Comparison of ENCODE assay signal across 14 cellular contexts in the genomic region with DNA sequence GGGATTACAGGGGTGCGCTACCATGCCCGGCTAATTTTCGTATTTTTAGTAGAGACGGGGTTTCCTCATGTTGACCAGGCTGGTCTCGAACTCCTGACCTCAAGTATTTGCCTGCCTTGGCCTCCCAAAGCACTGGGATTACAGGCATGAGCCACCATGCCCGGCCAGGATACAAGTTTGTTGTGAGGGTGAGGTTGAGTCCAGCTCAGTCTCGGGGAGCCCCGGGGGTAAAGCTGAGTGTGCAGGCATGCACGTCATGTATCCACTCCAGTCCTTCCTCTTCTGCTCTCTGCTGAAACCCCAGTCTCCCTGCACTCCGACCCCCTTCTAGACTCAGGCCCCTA. TPM values are rescaled to one million over a fixed set of nuclear protein-coding genes. Genes with fewer than 3 reads are reported as not detected.
A peak's percentile ranks its signal among the peaks of the same experiment; 100 is the strongest.
DNase-seq lines count a peak whose midpoint lies in the region; ATAC-seq, FAIRE-seq and TF ChIP-seq lines count a peak whose summit lies in the region.
"Had no signal": no experiment of that assay in that cellular context is flagged by ENCODE, and none has a peak within 500 bp of the region (broad histone marks: within the 10 kb centered on the region; RNA-seq: fewer than 3 reads in every experiment).

No MANE protein-coding gene starts in this region.

- TF ChIP-seq CTCF in kidney (IDR thresholded peaks at IDR 0.05; ENCODE audit: borderline replicate concordance, extremely low read depth, insufficient read depth) (no peak), prostate gland (IDR thresholded peaks at IDR 0.05) (no peak)

- H3K9me3 ChIP-seq in right cardiac atrium (ENCODE audit: control insufficient read depth, low read length) (no peaks in the 10 kb centered on the region), kidney (ENCODE audit: control insufficient read depth in 1 of 2, low read length in 2 of 2) (no peaks in the 10 kb centered on the region), prostate gland (no peaks in the 10 kb centered on the region), aorta (ENCODE audit: control insufficient read depth, low read length) (no peaks in the 10 kb centered on the region)

- 87% methylated on average over 10 of the region's 10 CpGs for WGBS in right cardiac atrium
- 90% methylated on average over 10 of the region's 10 CpGs for WGBS in prostate gland
- WGBS in aorta, 2 donors = 86 to 87% methylated on average over 10 of the region's 10 CpGs

- DNase-seq in right cardiac atrium (no peak), left cardiac atrium (no peak), kidney (no peak), prostate gland (ENCODE audit: low spot score) (no peak), aorta (no peak), NCI-H526 (lab: John Stamatoyannopoulos, UW) (no peak), NCI-H2029 (lab: John Stamatoyannopoulos, UW) (no peak), NCI-H1092 treated with DMSO at 0.1 percent for 48 hours (lab: John Stamatoyannopoulos, UW) (no peak)
- DNase-seq: activated naive CD8-positive, alpha-beta T cell treated with anti-CD3 and anti-CD28 coated beads, Interleukin-2, amount 50 U/mL, for 24 hours; activated T-cell treated with anti-CD3 and anti-CD28 coated beads for 4 hours; MV-4-11; natural killer cell; NCI-H345; small intestine had no signal

- H3K36me3 ChIP-seq in kidney (ENCODE audit: control insufficient read depth in 1 of 2, insufficient read depth in 2 of 2, low read length in 2 of 2) (no peaks in the 10 kb centered on the region), prostate gland (no peaks in the 10 kb centered on the region), aorta (ENCODE audit: control insufficient read depth in 1 of 2, insufficient read depth in 2 of 2, low read length in 1 of 2) (no peaks in the 10 kb centered on the region)

- H3K27ac ChIP-seq in right cardiac atrium (ENCODE audit: low read length) (peak overlapping the region; percentile 92), kidney (ENCODE audit: low read depth in 2 of 2, low read length in 2 of 2) (peak overlapping the region; percentile 85 to 93), prostate gland (peak overlapping the region; percentile 66 to 72), aorta (ENCODE audit: low read depth in 1 of 2, low read length in 2 of 2) (peak overlapping the region; percentile 94 to 99)

- peak overlapping the region in 1 of 2 donors; percentile 79 for H3K9ac ChIP-seq in kidney (ENCODE audit: low read length in 2 of 2)

- no peak for ATAC-seq in right cardiac atrium
- ATAC-seq in left cardiac atrium = no peak
- no peak for ATAC-seq in aorta (ENCODE audit: low FRiP score)
- ATAC-seq: activated naive CD8-positive, alpha-beta T cell treated with anti-CD3 and anti-CD28 coated beads, Interleukin-2, amount 50 U/mL, for 24 hours; natural killer cell had no signal

- H3K4me1 ChIP-seq in right cardiac atrium (ENCODE audit: control insufficient read depth, insufficient read depth, low read length) (peaks cover 6% of the 10 kb centered on the region), kidney (ENCODE audit: control insufficient read depth in 1 of 2, insufficient read depth in 1 of 2, low read depth in 1 of 2, low read length in 2 of 2) (peaks cover 4 to 21% of the 10 kb centered on the region in 2 donors), prostate gland (replicated peaks) (no peaks in the 10 kb centered on the region), aorta (ENCODE audit: control insufficient read depth in 1 of 2, insufficient read depth in 2 of 2, low read length in 2 of 2) (peaks cover 0 to 3% of the 10 kb centered on the region in 2 donors)

- intact Hi-C loops in right cardiac atrium (cut with DNase I) = no loop called here
- intact Hi-C loops in left cardiac atrium (cut with DNase I) = no loop called here
- intact Hi-C loops in kidney (cut with DNase I) = no loop called here
- intact Hi-C loops in prostate gland (cut with DNase I) = no loop called here
- intact Hi-C loops in aorta (cut with DNase I) = loop anchor here in 1 of 2 donors (2.0 kb wide), 1 partner anchor 31 kb away; a partner anchor contains a TSS

- no peak for FAIRE-seq in kidney (lab: Jason Lieb, UNC)
- FAIRE-seq: small intestine had no signal

- TF ChIP-seq POLR2A in prostate gland (IDR thresholded peaks at IDR 0.05) = no peak

- H3K27me3 ChIP-seq in right cardiac atrium (ENCODE audit: control insufficient read depth, insufficient read depth) (no peaks in the 10 kb centered on the region), prostate gland (replicated peaks; ENCODE audit: insufficient read depth) (no peaks in the 10 kb centered on the region), aorta (ENCODE audit: control insufficient read depth in 1 of 2, insufficient read depth in 2 of 2, low read length in 1 of 2) (no peaks in the 10 kb centered on the region)

- H3K4me3 ChIP-seq in right cardiac atrium (ENCODE audit: low read length) = no peak overlapping the region
- peak overlapping the region; percentile 60 to 65 for H3K4me3 ChIP-seq in kidney (ENCODE audit: low read length in 2 of 2)
- H3K4me3 ChIP-seq in prostate gland = no peak overlapping the region
- no peak overlapping the region for H3K4me3 ChIP-seq in aorta (ENCODE audit: low read length in 2 of 2)

RNA-seq across cellular contexts. Expression of a gene that starts 0.4 kb away (rescaled TPM):
- total RNA-seq in right cardiac atrium (1 to 10 TPM; 1.3 to 5.1 (median 1.4) TPM), left cardiac atrium (1 to 10 TPM; 1.8 to 2.9 TPM), kidney (4.6 TPM), prostate gland (1 to 10 TPM in 1 of 2 donors, under 1 TPM in 1; 0.41 to 4.0 TPM), aorta (1 to 10 TPM; 3.1 to 5.2 TPM)
- polyA plus RNA-seq in right cardiac atrium (2.0 TPM), kidney (ENCODE audit: insufficient read depth, low read depth, low replicate concordance) (393 TPM), aorta (10 to 100 TPM in 1 of 2 donors, 1 to 10 TPM in 1; 6.6 to 14.4 TPM)
- total RNA-seq: natural killer cell had no signal

RNA-seq across cellular contexts. Expression of a gene that starts 30.3 kb away (rescaled TPM):
- 10 to 100 TPM; 33.0 to 35.5 (median 34.0) TPM for total RNA-seq in right cardiac atrium
- 46.8 TPM for polyA plus RNA-seq in right cardiac atrium
- total RNA-seq in left cardiac atrium = 10 to 100 TPM; 33.2 to 34.1 TPM
- total RNA-seq in kidney = 54.9 TPM
- polyA plus RNA-seq in kidney (ENCODE audit: insufficient read depth, low read depth, low replicate concordance) = 115 TPM
- 10 to 100 TPM; 68.2 to 73.3 TPM for total RNA-seq in prostate gland
- total RNA-seq in aorta = 10 to 100 TPM; 37.2 to 42.3 TPM
- polyA plus RNA-seq in aorta = 10 to 100 TPM; 39.4 to 81.8 TPM

RNA-seq across cellular contexts. Expression of a gene that starts 54.5 kb away (rescaled TPM):
- total RNA-seq in right cardiac atrium (10 to 100 TPM in 3 of 4 donors, 1 to 10 TPM in 1; 9.6 to 14.9 (median 13.0) TPM), left cardiac atrium (10 to 100 TPM in 1 of 2 donors, 1 to 10 TPM in 1; 9.3 to 11.9 TPM), kidney (34.5 TPM), prostate gland (10 to 100 TPM; 19.2 to 27.5 TPM), aorta (10 to 100 TPM; 30.9 to 31.9 TPM)
- polyA plus RNA-seq in right cardiac atrium (7.6 TPM), kidney (ENCODE audit: insufficient read depth, low read depth, low replicate concordance) (3.5 TPM), aorta (10 to 100 TPM in 1 of 2 donors, 1 to 10 TPM in 1; 4.4 to 33.4 TPM)

Comparison
In these comparisons a context has a peak if more than half of its experiments do, and no peak if none do; other contexts are left out.
1. H3K4me3 ChIP-seq: peak in kidney (2 of 2); none in right cardiac atrium (single experiment), prostate gland (0 of 2) and aorta (0 of 2).
2. Peak in every context shown above with its lines, with median percentiles within 50 percentile points of each other: H3K27ac ChIP-seq.